In the genomic region with DNA sequence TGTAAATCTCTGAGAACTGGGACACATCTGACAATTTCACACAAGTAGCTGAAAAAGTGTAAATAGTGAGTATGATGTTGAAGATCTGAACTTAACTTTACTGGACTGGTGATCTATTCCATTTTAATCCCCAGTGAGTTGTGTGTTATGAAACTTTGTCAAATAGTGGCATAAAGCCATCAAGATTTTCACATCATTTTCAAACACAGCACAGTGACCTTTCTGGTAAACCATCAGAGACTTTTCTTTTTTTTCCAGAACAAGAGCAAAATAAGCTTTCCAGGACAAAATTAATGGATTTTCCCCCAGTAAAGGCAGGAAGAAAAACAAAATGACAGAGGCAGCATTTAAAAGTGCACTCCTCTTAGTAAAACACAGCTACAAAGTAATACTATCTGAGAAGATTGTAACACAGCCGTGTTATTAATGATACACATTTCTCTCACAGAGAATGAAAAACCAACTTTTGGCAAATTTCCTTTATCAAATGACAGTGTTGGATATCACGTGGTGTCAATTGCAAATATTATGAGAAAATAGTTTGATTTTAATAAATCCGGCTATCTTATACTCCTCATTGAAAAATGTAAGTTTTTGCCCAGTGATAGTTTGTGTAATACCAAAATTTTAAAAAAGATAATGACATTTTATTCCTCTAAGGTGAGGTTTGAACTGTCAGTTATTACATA, we compare ENCODE assay signal across 14 cellular contexts. TPM values are rescaled to one million over a fixed set of nuclear protein-coding genes. Genes with fewer than 3 reads are reported as not detected.
DNase-seq lines count a peak whose midpoint lies in the region; ATAC-seq, FAIRE-seq and TF ChIP-seq lines count a peak whose summit lies in the region.
"Had no signal": no experiment of that assay in that cellular context is flagged by ENCODE, and none has a peak within 500 bp of the region (broad histone marks: within the 10 kb centered on the region; RNA-seq: fewer than 3 reads in every experiment).

No MANE protein-coding gene starts in this region.

- no peak overlapping the region for H2AFZ ChIP-seq in astrocyte (ENCODE audit: low read depth, low read length)

- H3K4me3 ChIP-seq in AG10803 (ENCODE audit: low read length) (peak overlapping the region; percentile 15; the same call in 1 of the 2 replicates), astrocyte (ENCODE audit: insufficient read depth, low read depth, low read length) (no peak overlapping the region), cardiac muscle cell (no peak overlapping the region), retinal pigment epithelial cell (ENCODE audit: low read length) (no peak overlapping the region)

- peak overlapping the region; percentile 83 for H3K4me2 ChIP-seq in astrocyte (ENCODE audit: low read length)

- H4K20me1 ChIP-seq in astrocyte (ENCODE audit: insufficient read depth, low read length), result no peaks in the 10 kb centered on the region

- ATAC-seq in HG02870 (IDR thresholded peaks at IDR 0.05; ENCODE audit: unreplicated experiment), result no peak
- ATAC-seq: activated naive CD8-positive, alpha-beta T cell treated with anti-CD3 and anti-CD28 coated beads, Interleukin-2, amount 50 U/mL, for 24 hours had no signal

- no peak for TF ChIP-seq CTCF in AG10803 (conservative IDR thresholded peaks at IDR 0.05; ENCODE audit: low read length)
- no peak for TF ChIP-seq CTCF in astrocyte (IDR thresholded peaks at IDR 0.05; ENCODE audit: insufficient read depth, low read depth, low read length)
- TF ChIP-seq CTCF in cardiac muscle cell (IDR thresholded peaks at IDR 0.05; ENCODE audit: low read depth, low read length), result no peak
- TF ChIP-seq CTCF in retinal pigment epithelial cell (conservative IDR thresholded peaks at IDR 0.05; ENCODE audit: low read depth, low read length), result no peak

- H3K27ac ChIP-seq in astrocyte (ENCODE audit: low read depth, low read length), result peak overlapping the region; percentile 99
- H3K27ac ChIP-seq in cardiac muscle cell, result peak overlapping the region; percentile 94

- no peaks in the 10 kb centered on the region for H3K27me3 Mint-ChIP-seq in astrocyte (ENCODE audit: low read depth, unreplicated experiment)

- peak overlapping the region; percentile 66 for H3K4me3 Mint-ChIP-seq in astrocyte (ENCODE audit: unreplicated experiment)
- H3K4me3 Mint-ChIP-seq: activated naive CD8-positive, alpha-beta T cell treated with anti-CD3 and anti-CD28 coated beads, Interleukin-2, amount 50 U/mL, for 24 hours had no signal

- peaks cover 3% of the 10 kb centered on the region for H3K36me3 Mint-ChIP-seq in astrocyte (ENCODE audit: low read depth, unreplicated experiment)

- peaks cover 10% of the 10 kb centered on the region for H3K79me2 ChIP-seq in astrocyte (ENCODE audit: insufficient read depth, low read length)

- H3K9me3 Mint-ChIP-seq in astrocyte (ENCODE audit: unreplicated experiment), result no peaks in the 10 kb centered on the region
- H3K9me3 Mint-ChIP-seq: activated naive CD8-positive, alpha-beta T cell treated with anti-CD3 and anti-CD28 coated beads, Interleukin-2, amount 50 U/mL, for 24 hours had no signal

- FAIRE-seq in astrocyte (lab: Jason Lieb, UNC), result peak; percentile 92

- peak overlapping the region; percentile 90 for H3K9ac ChIP-seq in astrocyte (ENCODE audit: low read length)

- CTCF ChIA-PET in HEK293T (lab: Yijun Ruan, JAX), result interaction anchor here (0.6 to 1.2 kb wide), 2 partner anchors 14 to 637 kb away, joined by 3 to 5 read pairs; no protein-coding TSS in a partner anchor

- H3K4me1 Mint-ChIP-seq in astrocyte (ENCODE audit: low read depth, unreplicated experiment), result peaks cover 76% of the 10 kb centered on the region

- H3K9me3 ChIP-seq in astrocyte (ENCODE audit: insufficient read depth, low read depth, low read length) (no peaks in the 10 kb centered on the region), cardiac muscle cell (ENCODE audit: low read depth) (no peaks in the 10 kb centered on the region)

- peaks cover 61% of the 10 kb centered on the region for H3K4me1 ChIP-seq in astrocyte (ENCODE audit: insufficient read depth, low read length)
- H3K4me1 ChIP-seq in cardiac muscle cell (ENCODE audit: low read depth), result peaks cover 16% of the 10 kb centered on the region

- H3K27ac Mint-ChIP-seq in astrocyte (ENCODE audit: unreplicated experiment), result peak overlapping the region; percentile 100
- H3K27ac Mint-ChIP-seq: activated naive CD8-positive, alpha-beta T cell treated with anti-CD3 and anti-CD28 coated beads, Interleukin-2, amount 50 U/mL, for 24 hours had no signal

- DNase-seq in AG10803 (ENCODE audit: low read depth) (peak; percentile 72), astrocyte (ENCODE audit: low read depth) (peak; percentile 41), cardiac muscle cell (ENCODE audit: low read depth in 1 of 2, low spot score in 1 of 2) (peak in 1 of 2 donors; percentile 48), retinal pigment epithelial cell (ENCODE audit: low read depth) (peak; percentile 31), NCI-H2171 (lab: John Stamatoyannopoulos, UW) (no peak), HEK293T (ENCODE audit: extremely low spot score) (no peak), NCI-H2081 treated with DMSO at 0.1 percent for 48 hours (lab: John Stamatoyannopoulos, UW) (no peak)
- DNase-seq: activated naive CD8-positive, alpha-beta T cell treated with anti-CD3 and anti-CD28 coated beads, Interleukin-2, amount 50 U/mL, for 24 hours; DND-41; NCI-H1105; NCI-H748 treated with DMSO at 0.1 percent for 48 hours; right cardiac atrium had no signal

- POLR2A ChIA-PET in HEK293T (lab: Yijun Ruan, JAX), result interaction anchor here (0.7 to 1.3 kb wide), 2 partner anchors 66 to 91 kb away, joined by 3 read pairs; no protein-coding TSS in a partner anchor

- H3K36me3 ChIP-seq in astrocyte (ENCODE audit: insufficient read depth, low read length) (no peaks in the 10 kb centered on the region), cardiac muscle cell (no peaks in the 10 kb centered on the region)

- no peaks in the 10 kb centered on the region for H3K27me3 ChIP-seq in astrocyte (ENCODE audit: insufficient read depth, low read length)
- H3K27me3 ChIP-seq in cardiac muscle cell, result no peaks in the 10 kb centered on the region

TF ChIP-seq in HEK293T, 16 proteins besides CTCF, POLR2A, EP300 and RAD21:
- TF ChIP-seq TARDBP (IDR thresholded peaks at IDR 0.05), result no peak
- TF ChIP-seq HDGF (IDR thresholded peaks at IDR 0.05; ENCODE audit: borderline replicate concordance), result no peak
- no peak for TF ChIP-seq ZNF384 (IDR thresholded peaks at IDR 0.05)
- no peak for TF ChIP-seq LEF1 (IDR thresholded peaks at IDR 0.05; ENCODE audit: borderline replicate concordance)
- no peak for TF ChIP-seq FOXK2 (IDR thresholded peaks at IDR 0.05)
- no peak for TF ChIP-seq BHLHE40 (IDR thresholded peaks at IDR 0.05; ENCODE audit: borderline replicate concordance)
- no peak for TF ChIP-seq SUZ12 (IDR thresholded peaks at IDR 0.05)
- no peak for TF ChIP-seq ELF4 (IDR thresholded peaks at IDR 0.05)
- TF ChIP-seq CTBP1 (IDR thresholded peaks at IDR 0.05; ENCODE audit: borderline replicate concordance), result no peak
- TF ChIP-seq, protein P1, sequence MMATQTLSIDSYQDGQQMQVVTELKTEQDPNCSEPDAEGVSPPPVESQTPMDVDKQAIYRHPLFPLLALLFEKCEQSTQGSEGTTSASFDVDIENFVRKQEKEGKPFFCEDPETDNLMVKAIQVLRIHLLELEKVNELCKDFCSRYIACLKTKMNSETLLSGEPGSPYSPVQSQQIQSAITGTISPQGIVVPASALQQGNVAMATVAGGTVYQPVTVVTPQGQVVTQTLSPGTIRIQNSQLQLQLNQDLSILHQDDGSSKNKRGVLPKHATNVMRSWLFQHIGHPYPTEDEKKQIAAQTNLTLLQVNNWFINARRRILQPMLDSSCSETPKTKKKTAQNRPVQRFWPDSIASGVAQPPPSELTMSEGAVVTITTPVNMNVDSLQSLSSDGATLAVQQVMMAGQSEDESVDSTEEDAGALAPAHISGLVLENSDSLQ (IDR thresholded peaks at IDR 0.05), result no peak

RNA-seq across cellular contexts. Expression of gene COL1A1, which starts 16.8 kb away (rescaled TPM):
- 12,796 and 18,656 TPM in 2 replicates for total RNA-seq in astrocyte
- 80.6 and 127 TPM in 2 replicates for total RNA-seq in cardiac muscle cell
- polyA plus RNA-seq in cardiac muscle cell, result 212 and 261 TPM in 2 replicates

RNA-seq across cellular contexts. Expression of gene SGCA, which starts 52.4 kb away (rescaled TPM):
- total RNA-seq in astrocyte (0.32 TPM in 1 of 2 replicates, not detected in the other), cardiac muscle cell (57.5 and 63.3 TPM in 2 replicates)
- polyA plus RNA-seq in cardiac muscle cell, result 69.9 and 90.6 TPM in 2 replicates
- total RNA-seq: activated CD8-positive, alpha-beta memory T cell treated with anti-CD3 and anti-CD28 coated beads for 36 hours had no signal

RNA-seq across cellular contexts. Expression of gene TMEM92, which starts 56.1 kb away (rescaled TPM):
- total RNA-seq in astrocyte (18.3 and 28.2 TPM in 2 replicates), cardiac muscle cell (14.2 and 30.0 TPM in 2 replicates)
- polyA plus RNA-seq in cardiac muscle cell, result 17.3 and 22.6 TPM in 2 replicates
- total RNA-seq: activated CD8-positive, alpha-beta memory T cell treated with anti-CD3 and anti-CD28 coated beads for 36 hours; right cardiac atrium had no signal
- polyA plus RNA-seq: right cardiac atrium had no signal

Comparison
In these comparisons a context has a peak if more than half of its experiments do, and no peak if none do; other contexts are left out.
1. DNase-seq: peak in AG10803 (single experiment), astrocyte (single experiment) and retinal pigment epithelial cell (single experiment); none in NCI-H2171 (single experiment), HEK293T (single experiment) and NCI-H2081 treated with DMSO at 0.1 percent for 48 hours (single experiment).
2. RNA of gene COL1A1, which starts 16.8 kb away (total RNA-seq): 12,796 to 18,656 TPM in astrocyte; 80.6 to 127 TPM in cardiac muscle cell; every median in the first group is over 10 times any median in the second.
3. RNA of gene SGCA, which starts 52.4 kb away (total RNA-seq): 57.5 to 63.3 TPM in cardiac muscle cell; 0.32 TPM in astrocyte; every median in the first group is over 10 times any median in the second.